Comparison of ENCODE assay signal across 8 cellular contexts in genomic region chr21:6091335-6092027, GRCh38.
DNase-seq lines count a peak whose midpoint lies in the region; ATAC-seq, FAIRE-seq and TF ChIP-seq lines count a peak whose summit lies in the region.
"Not testable (repeated sequence)": the region's sequence is repeated elsewhere in the genome, so short reads cannot be mapped to it uniquely, and the experiment has no call there.

No MANE protein-coding gene starts in this region.

- not testable (repeated sequence) for H3K9me3 Mint-ChIP-seq in GM23338

- not testable (repeated sequence) for H3K27me3 ChIP-seq in GM23338 (ENCODE audit: insufficient read depth); PC-3 (ENCODE audit: low read length); K562 (ENCODE audit: control insufficient read depth in 2 of 2, insufficient read depth in 2 of 2, low read length in 2 of 2); lower lobe of right lung (ENCODE audit: low read depth); pancreas; upper lobe of right lung

- ATAC-seq in GM23338 (peak; percentile 31; the same call in 2 of the 3 replicates), PC-3 (peak; percentile 80), K562 (peak; percentile 78), esophagus mucosa (peak; percentile 90), left colon (peak; percentile 88), lower lobe of right lung (peak; percentile 58 to 83), pancreas (peak; percentile 73 to 87 (median 84)), upper lobe of right lung (peak; percentile 61)

- H3K4me2 ChIP-seq in GM23338; PC-3 (ENCODE audit: low read length); K562 (ENCODE audit: insufficient read depth, low read length): not testable (repeated sequence)

- not testable (repeated sequence) for H3F3A ChIP-seq in GM23338 (replicated peaks; ENCODE audit: low read depth); PC-3 (ENCODE audit: low read length, unreplicated experiment)

- WGBS in K562 (ENCODE audit: insufficient coverage, low coverage, missing lambda C conversion rate): no CpG with 5 or more reads among the region's 36 CpGs
- WGBS in pancreas, 2 donors: no CpG with 5 or more reads among the region's 36 CpGs

- TF ChIP-seq CTCF in GM23338 (conservative IDR thresholded peaks at IDR 0.05; ENCODE audit: low read depth in 2 of 2); PC-3 (conservative IDR thresholded peaks at IDR 0.05; ENCODE audit: low read depth, low read length); K562 (IDR thresholded peaks at IDR 0.05 in 2 of 3, conservative IDR thresholded peaks at IDR 0.05 in 1 of 3; ENCODE audit: insufficient read depth in 2 of 3, low read depth in 1 of 3, low read length in 3 of 3); lower lobe of right lung (IDR thresholded peaks at IDR 0.05); pancreas (IDR thresholded peaks at IDR 0.05); upper lobe of right lung (IDR thresholded peaks at IDR 0.05): not testable (repeated sequence)

- in situ Hi-C loops in K562 (cut with MboI): not testable (repeated sequence)

- not testable (repeated sequence) for H4K20me1 ChIP-seq in GM23338 (replicated peaks; ENCODE audit: insufficient read depth); PC-3 (ENCODE audit: low read length); K562 (replicated peaks; ENCODE audit: control insufficient read depth, insufficient read depth, low read length)

- H3K79me2 ChIP-seq in GM23338 (replicated peaks; ENCODE audit: insufficient read depth); PC-3 (ENCODE audit: low read length); K562 (ENCODE audit: control insufficient read depth, insufficient read depth, low read length): not testable (repeated sequence)

- not testable (repeated sequence) for H3K27ac ChIP-seq in GM23338 (ENCODE audit: low read depth); PC-3 (ENCODE audit: low read length); K562 (ENCODE audit: extremely low read depth, low read depth, low read length); lower lobe of right lung; pancreas; upper lobe of right lung

- H3K9ac ChIP-seq in PC-3 (ENCODE audit: low read length); K562 (ENCODE audit: insufficient read depth in 1 of 2, low read depth in 2 of 2, low read length in 2 of 2): not testable (repeated sequence)

- not testable (repeated sequence) for FAIRE-seq in K562 (lab: Jason Lieb, UNC); pancreas (lab: Jason Lieb, UNC)

- not testable (repeated sequence) for BruUV-seq in PC-3 (replicated peaks; lab: Mats Ljungman, UMichigan); K562 (replicated peaks; lab: Mats Ljungman, UMichigan)

- H3K36me3 ChIP-seq in GM23338 (ENCODE audit: insufficient read depth); PC-3 (ENCODE audit: low read depth, low read length); K562 (ENCODE audit: control insufficient read depth, insufficient read depth, low read length); lower lobe of right lung; pancreas; upper lobe of right lung: not testable (repeated sequence)

- POLR2A ChIA-PET in PC-3 (lab: Charles Lee; ENCODE audit: unreplicated experiment); K562 (lab: Yijun Ruan, JAX): not testable (repeated sequence)

- not testable (repeated sequence) for H3K9me1 ChIP-seq in K562 (ENCODE audit: control insufficient read depth, insufficient read depth, low read length)

- H3K4me3 ChIP-seq in GM23338; PC-3 (ENCODE audit: low read length); K562; lower lobe of right lung; pancreas; upper lobe of right lung: not testable (repeated sequence)

- not testable (repeated sequence) for H3K4me1 Mint-ChIP-seq in GM23338

- not testable (repeated sequence) for H2AFZ ChIP-seq in GM23338; PC-3 (ENCODE audit: low read length); K562 (ENCODE audit: low read depth, low read length)

- not testable (repeated sequence) for TF ChIP-seq RAD21 in K562 (CRISPR knock-in tag; conservative IDR thresholded peaks at IDR 0.05 in 1 of 2, IDR thresholded peaks at IDR 0.05 in 1 of 2)

- H3K27me3 Mint-ChIP-seq in GM23338 (ENCODE audit: insufficient read depth, low read depth, poor library complexity): not testable (repeated sequence)

- not testable (repeated sequence) for H3K9me2 ChIP-seq in GM23338 (ENCODE audit: insufficient read depth); PC-3 (replicated peaks; ENCODE audit: low read length)

- not testable (repeated sequence) for H3K27ac Mint-ChIP-seq in GM23338

- not testable (repeated sequence) for TF ChIP-seq EP300 in K562 (IDR thresholded peaks at IDR 0.05; ENCODE audit: low read length)

- not testable (repeated sequence) for TF ChIP-seq POLR2A in K562 (conservative IDR thresholded peaks at IDR 0.05)

- CTCF ChIA-PET in PC-3 (lab: Charles Lee); K562 (lab: Yijun Ruan, JAX; ENCODE audit: low intra/inter-chr PET ratio): not testable (repeated sequence)

- not testable (repeated sequence) for H3K4me1 ChIP-seq in GM23338 (ENCODE audit: insufficient read depth); PC-3 (ENCODE audit: insufficient read depth, low read length); K562 (replicated peaks in 1 of 2; ENCODE audit: control insufficient read depth in 2 of 2, insufficient read depth in 2 of 2, low read length in 2 of 2); lower lobe of right lung; pancreas; upper lobe of right lung

- H3K9me3 ChIP-seq in PC-3 (ENCODE audit: low read length); K562 (replicated peaks; ENCODE audit: control insufficient read depth, insufficient read depth, low read depth, low read length); lower lobe of right lung; pancreas; upper lobe of right lung: not testable (repeated sequence)

- not testable (repeated sequence) for H3K4me3 Mint-ChIP-seq in GM23338

- not testable (repeated sequence) for DNase-seq in GM23338 (ENCODE audit: low spot score); PC-3; K562 (ENCODE audit: extremely low read depth in 1 of 4, low spot score in 3 of 4); left colon; lower lobe of right lung; pancreas; upper lobe of right lung

- H3K36me3 Mint-ChIP-seq in GM23338 (ENCODE audit: low read depth): not testable (repeated sequence)

- intact Hi-C loops in PC-3 (cut with micrococcal nuclease); K562 (cut with micrococcal nuclease); left colon (cut with DNase I, micrococcal nuclease); lower lobe of right lung (cut with DNase I); pancreas (cut with DNase I); upper lobe of right lung (cut with DNase I): not testable (repeated sequence)

Comparison
In these comparisons a context has a peak if more than half of its experiments do, and no peak if none do; other contexts are left out.
1. ATAC-seq: peak in every context shown above with its lines; median percentile 90 in esophagus mucosa; 88 in left colon; 84 in pancreas; 80 in PC-3; 78 in K562; 70 in lower lobe of right lung; 61 in upper lobe of right lung; 31 in GM23338.